33 cellular contexts compared by ENCODE assay signal in the genomic region with DNA sequence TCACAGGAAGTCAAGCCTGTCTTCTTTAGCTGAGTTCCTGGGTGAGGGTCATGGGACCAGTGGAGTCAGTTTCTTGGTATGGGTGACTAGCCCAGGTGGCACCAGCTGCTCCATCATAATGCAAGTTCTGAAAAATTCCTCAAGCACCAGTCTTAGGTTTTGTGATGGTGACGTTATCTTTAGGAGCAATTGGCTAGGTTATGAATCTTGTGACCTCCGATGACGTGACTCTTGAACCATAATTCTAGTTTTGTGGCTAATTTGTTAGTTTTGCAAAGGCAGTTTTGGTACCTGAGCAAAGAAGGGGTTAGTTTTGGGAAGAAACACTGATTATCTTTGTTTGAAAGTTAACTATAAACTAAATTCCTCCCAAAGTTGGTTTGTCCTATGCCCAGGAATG.
"Had no signal": no experiment of that assay in that cellular context is flagged by ENCODE, and none has a peak within 500 bp of the region (broad histone marks: within the 10 kb centered on the region; RNA-seq: fewer than 3 reads in every experiment).

No MANE protein-coding gene starts in this region.

- FAIRE-seq: astrocyte, bronchial epithelial cell had no signal

- H3K36me3 ChIP-seq: adrenal gland, ascending aorta, brain microvascular endothelial cell, breast epithelium, cardiac muscle cell had no signal

- H3K27ac ChIP-seq: adrenal gland, ascending aorta, body of pancreas, brain microvascular endothelial cell, breast epithelium, cardiac muscle cell had no signal

- H3K27me3 ChIP-seq: adrenal gland, ascending aorta, body of pancreas, brain microvascular endothelial cell, breast epithelium, cardiac muscle cell had no signal

- DNase-seq: activated effector memory CD4-positive, alpha-beta T cell treated with anti-CD3 and anti-CD28 coated beads, Interleukin-2, amount 50 U/mL, for 16 hours; activated effector memory CD4-positive, alpha-beta T cell treated with Interleukin-2 at 50 U/mL for 16 hours; activated gamma-delta T cell; activated gamma-delta T cell treated with Interleukin-2 at 50 U/mL for 16 hours; activated naive CD4-positive, alpha-beta T cell; activated naive CD4-positive, alpha-beta T cell treated with anti-CD3 and anti-CD28 coated beads for 36 hours; activated naive CD4-positive, alpha-beta T cell treated with anti-CD3 and anti-CD28 coated beads, Interleukin-2, amount 10 ng/mL, durations not matched to agents 7 days and 5 days; activated naive CD4-positive, alpha-beta T cell treated with anti-CD3 and anti-CD28 coated beads, Interleukin-2, amount 50 U/mL, for 16 hours; activated naive CD4-positive, alpha-beta T cell treated with Interleukin-2 at 50 U/mL for 16 hours; activated naive CD8-positive, alpha-beta T cell treated with anti-CD3 and anti-CD28 coated beads for 36 hours; activated naive CD8-positive, alpha-beta T cell treated with anti-CD3 and anti-CD28 coated beads, Interleukin-2, amount 10 ng/mL, durations not matched to agents 7 days and 5 days; activated naive CD8-positive, alpha-beta T cell treated with anti-CD3 and anti-CD28 coated beads, Interleukin-2, amount 50 U/mL, for 24 hours; activated T-cell treated with anti-CD3 and anti-CD28 coated beads, Interleukin-2, amount 50 U/mL, for 24 hours; activated T-cell treated with anti-CD3 and anti-CD28 coated beads, Interleukin-2, amount 50 U/mL, for 4 hours; activated T-cell treated with anti-CD3 and anti-CD28 coated beads, Interleukin-2, amount 50 U/mL, for 48 hours; activated T-cell treated with anti-CD3 and anti-CD28 coated beads, Interleukin-2, amount 50 U/mL, for 72 hours; adrenal gland; amniotic stem cell; amygdala; anterior cingulate cortex; aorta; body of pancreas; brain microvascular endothelial cell; caudate nucleus; central memory CD4-positive, alpha-beta T cell; cerebellar nuclear complex had no signal

- H3K4me1 ChIP-seq: adrenal gland, ascending aorta, body of pancreas, breast epithelium had no signal

- H3K9me3 ChIP-seq: adrenal gland, ascending aorta, body of pancreas, breast epithelium had no signal

- ATAC-seq: activated naive CD4-positive, alpha-beta T cell treated with anti-CD3 and anti-CD28 coated beads, Interleukin-2, amount 50 U/mL, for 72 hours; activated naive CD8-positive, alpha-beta T cell treated with anti-CD3 and anti-CD28 coated beads, Interleukin-2, amount 50 U/mL, for 24 hours; activated T-cell treated with anti-CD3 and anti-CD28 coated beads, Interleukin-2, amount 50 U/mL, for 4 hours; activated T-cell treated with anti-CD3 and anti-CD28 coated beads, Interleukin-2, amount 50 U/mL, for 72 hours; activated T-helper 17 cell treated with anti-CD3 and anti-CD28 coated beads, Interleukin-2, amount 50 U/mL, for 72 hours; body of pancreas had no signal

- H3K4me3 ChIP-seq: adrenal gland, ascending aorta, body of pancreas, breast epithelium, cardiac muscle cell had no signal
